ENCODE assay signal across 8 cellular contexts in the genomic region with DNA sequence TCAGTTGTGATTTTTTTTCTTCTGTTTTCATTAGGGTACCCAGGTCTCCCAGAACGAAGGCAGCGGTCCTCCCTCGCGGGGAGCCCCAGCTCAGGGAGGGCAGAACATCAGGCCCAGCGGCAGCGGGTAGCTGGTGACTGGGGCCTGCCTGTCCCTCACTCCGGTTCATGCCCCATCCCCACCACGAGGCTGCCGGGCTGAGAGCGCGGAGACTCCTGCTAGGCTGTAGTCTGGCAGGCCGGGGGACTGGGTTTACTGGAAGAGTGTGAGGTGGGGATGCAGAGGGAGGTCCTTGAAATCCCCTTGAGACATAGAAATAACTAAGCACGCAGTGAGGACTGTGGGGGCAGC. TPM values are rescaled to one million over a fixed set of nuclear protein-coding genes. Genes with fewer than 3 reads are reported as not detected.
A peak's percentile ranks its signal among the peaks of the same experiment; 100 is the strongest.
DNase-seq lines count a peak whose midpoint lies in the region; ATAC-seq, FAIRE-seq and TF ChIP-seq lines count a peak whose summit lies in the region.

No MANE protein-coding gene starts in this region.

- H3K27me3 Mint-ChIP-seq in activated T-helper 17 cell treated with anti-CD3 and anti-CD28 coated beads, Interleukin-2, amount 50 U/mL, for 72 hours, result peaks cover 28% of the 10 kb centered on the region

- H3K4me3 ChIP-seq in AG10803 (ENCODE audit: low read length) (peak overlapping the region; percentile 16; the same call in 1 of the 2 replicates), liver (ENCODE audit: low read depth in 1 of 3, low read length in 3 of 3) (peak overlapping the region in 2 of 3 donors; percentile 8 to 36), thyroid gland (replicated peaks in 1 of 3) (no peak overlapping the region)

- WGBS in liver, result 22% methylated on average over 13 of the region's 13 CpGs
- 18 to 35% methylated on average over 11 to 13 of the region's 13 CpGs for WGBS in thyroid gland, 2 donors

- H3K36me3 Mint-ChIP-seq in activated T-helper 17 cell treated with anti-CD3 and anti-CD28 coated beads, Interleukin-2, amount 50 U/mL, for 72 hours (ENCODE audit: low read depth), result no peaks in the 10 kb centered on the region

- no peak overlapping the region for H3K27ac ChIP-seq in liver (ENCODE audit: low read depth in 1 of 2, low read length in 2 of 2)
- H3K27ac ChIP-seq in thyroid gland, result no peak overlapping the region

- no peak overlapping the region for H3K27ac Mint-ChIP-seq in activated T-helper 17 cell treated with anti-CD3 and anti-CD28 coated beads, Interleukin-2, amount 50 U/mL, for 72 hours

- peaks cover 0 to 5% (median 0%) of the 10 kb centered on the region in 4 donors for H3K27me3 ChIP-seq in liver (ENCODE audit: control insufficient read depth in 4 of 4, insufficient read depth in 4 of 4, low read length in 3 of 4)
- H3K27me3 ChIP-seq in thyroid gland, result no peaks in the 10 kb centered on the region

- TF ChIP-seq CTCF in AG10803 (conservative IDR thresholded peaks at IDR 0.05; ENCODE audit: low read length), result no peak
- TF ChIP-seq CTCF in liver (IDR thresholded peaks at IDR 0.05; ENCODE audit: low read depth, low read length, missing input control), result no peak
- no peak for TF ChIP-seq CTCF in thyroid gland (IDR thresholded peaks at IDR 0.05)

- peak overlapping the region; percentile 8 for H3K4me3 Mint-ChIP-seq in activated T-helper 17 cell treated with anti-CD3 and anti-CD28 coated beads, Interleukin-2, amount 50 U/mL, for 72 hours

- no peaks in the 10 kb centered on the region for H3K4me1 Mint-ChIP-seq in activated T-helper 17 cell treated with anti-CD3 and anti-CD28 coated beads, Interleukin-2, amount 50 U/mL, for 72 hours

- intact Hi-C loops in thyroid gland (cut with DNase I), result loop anchor here (5.0 kb wide), 1 partner anchor 284 kb away; no protein-coding TSS in a partner anchor

- H3K9ac ChIP-seq in liver (ENCODE audit: low read depth in 1 of 2, low read length in 2 of 2), result no peak overlapping the region

- H3K9me3 ChIP-seq in liver (ENCODE audit: control insufficient read depth in 4 of 4, low read length in 3 of 4), result no peaks in the 10 kb centered on the region
- no peaks in the 10 kb centered on the region for H3K9me3 ChIP-seq in thyroid gland

- H3K9me3 Mint-ChIP-seq in activated T-helper 17 cell treated with anti-CD3 and anti-CD28 coated beads, Interleukin-2, amount 50 U/mL, for 72 hours, result peaks cover 5% of the 10 kb centered on the region

- no peak for TF ChIP-seq RAD21 in liver (IDR thresholded peaks at IDR 0.05)

- peaks cover 0 to 9% (median 6%) of the 10 kb centered on the region in 4 donors for H3K4me1 ChIP-seq in liver (ENCODE audit: control insufficient read depth in 4 of 4, insufficient read depth in 4 of 4, low read length in 3 of 4)
- H3K4me1 ChIP-seq in thyroid gland, result no peaks in the 10 kb centered on the region

- FAIRE-seq in HTR-8/SVneo (lab: Jason Lieb, UNC), result no peak

- peak; percentile 41 for ATAC-seq in GM21723 (IDR thresholded peaks at IDR 0.05; ENCODE audit: unreplicated experiment)
- ATAC-seq in activated T-helper 17 cell treated with anti-CD3 and anti-CD28 coated beads, Interleukin-2, amount 50 U/mL, for 72 hours (replicated peaks), result no peak

- TF ChIP-seq POLR2A in thyroid gland (IDR thresholded peaks at IDR 0.05), result no peak

- H3K36me3 ChIP-seq in liver (ENCODE audit: control insufficient read depth in 4 of 4, insufficient read depth in 3 of 4, low read depth in 1 of 4, low read length in 3 of 4), result no peaks in the 10 kb centered on the region
- no peaks in the 10 kb centered on the region for H3K36me3 ChIP-seq in thyroid gland

- DNase-seq in AG10803 (ENCODE audit: low read depth), result no peak
- DNase-seq in NCI-H187 (lab: John Stamatoyannopoulos, UW), result no peak
- no peak for DNase-seq in HTR-8/SVneo (ENCODE audit: insufficient read length, low spot score)
- no peak for DNase-seq in thyroid gland
- DNase-seq in NK-92 treated with Interleukin-12 subunit alpha and Interleukin-12 subunit beta, amount 100 ng/mL, for 24 hours (lab: John Stamatoyannopoulos, UW), result no peak

TF ChIP-seq in liver, 16 proteins besides CTCF, POLR2A, EP300 and RAD21:
- TF ChIP-seq FOXA2 (IDR thresholded peaks at IDR 0.05), result no peak
- TF ChIP-seq SP1 (IDR thresholded peaks at IDR 0.05), result no peak
- TF ChIP-seq, protein P1, sequence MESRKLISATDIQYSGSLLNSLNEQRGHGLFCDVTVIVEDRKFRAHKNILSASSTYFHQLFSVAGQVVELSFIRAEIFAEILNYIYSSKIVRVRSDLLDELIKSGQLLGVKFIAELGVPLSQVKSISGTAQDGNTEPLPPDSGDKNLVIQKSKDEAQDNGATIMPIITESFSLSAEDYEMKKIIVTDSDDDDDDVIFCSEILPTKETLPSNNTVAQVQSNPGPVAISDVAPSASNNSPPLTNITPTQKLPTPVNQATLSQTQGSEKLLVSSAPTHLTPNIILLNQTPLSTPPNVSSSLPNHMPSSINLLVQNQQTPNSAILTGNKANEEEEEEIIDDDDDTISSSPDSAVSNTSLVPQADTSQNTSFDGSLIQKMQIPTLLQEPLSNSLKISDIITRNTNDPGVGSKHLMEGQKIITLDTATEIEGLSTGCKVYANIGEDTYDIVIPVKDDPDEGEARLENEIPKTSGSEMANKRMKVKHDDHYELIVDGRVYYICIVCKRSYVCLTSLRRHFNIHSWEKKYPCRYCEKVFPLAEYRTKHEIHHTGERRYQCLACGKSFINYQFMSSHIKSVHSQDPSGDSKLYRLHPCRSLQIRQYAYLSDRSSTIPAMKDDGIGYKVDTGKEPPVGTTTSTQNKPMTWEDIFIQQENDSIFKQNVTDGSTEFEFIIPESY (IDR thresholded peaks at IDR 0.05), result no peak
- no peak for TF ChIP-seq FOXA1 (IDR thresholded peaks at IDR 0.05)
- no peak for TF ChIP-seq RXRA (IDR thresholded peaks at IDR 0.05)
- TF ChIP-seq HNF4A (conservative IDR thresholded peaks at IDR 0.05), result no peak
- TF ChIP-seq, protein P2, sequence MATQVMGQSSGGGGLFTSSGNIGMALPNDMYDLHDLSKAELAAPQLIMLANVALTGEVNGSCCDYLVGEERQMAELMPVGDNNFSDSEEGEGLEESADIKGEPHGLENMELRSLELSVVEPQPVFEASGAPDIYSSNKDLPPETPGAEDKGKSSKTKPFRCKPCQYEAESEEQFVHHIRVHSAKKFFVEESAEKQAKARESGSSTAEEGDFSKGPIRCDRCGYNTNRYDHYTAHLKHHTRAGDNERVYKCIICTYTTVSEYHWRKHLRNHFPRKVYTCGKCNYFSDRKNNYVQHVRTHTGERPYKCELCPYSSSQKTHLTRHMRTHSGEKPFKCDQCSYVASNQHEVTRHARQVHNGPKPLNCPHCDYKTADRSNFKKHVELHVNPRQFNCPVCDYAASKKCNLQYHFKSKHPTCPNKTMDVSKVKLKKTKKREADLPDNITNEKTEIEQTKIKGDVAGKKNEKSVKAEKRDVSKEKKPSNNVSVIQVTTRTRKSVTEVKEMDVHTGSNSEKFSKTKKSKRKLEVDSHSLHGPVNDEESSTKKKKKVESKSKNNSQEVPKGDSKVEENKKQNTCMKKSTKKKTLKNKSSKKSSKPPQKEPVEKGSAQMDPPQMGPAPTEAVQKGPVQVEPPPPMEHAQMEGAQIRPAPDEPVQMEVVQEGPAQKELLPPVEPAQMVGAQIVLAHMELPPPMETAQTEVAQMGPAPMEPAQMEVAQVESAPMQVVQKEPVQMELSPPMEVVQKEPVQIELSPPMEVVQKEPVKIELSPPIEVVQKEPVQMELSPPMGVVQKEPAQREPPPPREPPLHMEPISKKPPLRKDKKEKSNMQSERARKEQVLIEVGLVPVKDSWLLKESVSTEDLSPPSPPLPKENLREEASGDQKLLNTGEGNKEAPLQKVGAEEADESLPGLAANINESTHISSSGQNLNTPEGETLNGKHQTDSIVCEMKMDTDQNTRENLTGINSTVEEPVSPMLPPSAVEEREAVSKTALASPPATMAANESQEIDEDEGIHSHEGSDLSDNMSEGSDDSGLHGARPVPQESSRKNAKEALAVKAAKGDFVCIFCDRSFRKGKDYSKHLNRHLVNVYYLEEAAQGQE (IDR thresholded peaks at IDR 0.05), result no peak
- no peak for TF ChIP-seq HNF4G (IDR thresholded peaks at IDR 0.05)
- TF ChIP-seq, protein P3, sequence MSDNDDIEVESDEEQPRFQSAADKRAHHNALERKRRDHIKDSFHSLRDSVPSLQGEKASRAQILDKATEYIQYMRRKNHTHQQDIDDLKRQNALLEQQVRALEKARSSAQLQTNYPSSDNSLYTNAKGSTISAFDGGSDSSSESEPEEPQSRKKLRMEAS (IDR thresholded peaks at IDR 0.05), result no peak
- no peak for TF ChIP-seq TAF1 (conservative IDR thresholded peaks at IDR 0.05)
- no peak for TF ChIP-seq EGR1 (IDR thresholded peaks at IDR 0.05; ENCODE audit: low read depth in 2 of 2)
- no peak for TF ChIP-seq NR2F2 (IDR thresholded peaks at IDR 0.05)
- TF ChIP-seq GABPA (IDR thresholded peaks at IDR 0.05 in 1 of 2, conservative IDR thresholded peaks at IDR 0.05 in 1 of 2), result no peak
- no peak for TF ChIP-seq ATF3 (IDR thresholded peaks at IDR 0.05)
- no peak for TF ChIP-seq YY1 (IDR thresholded peaks at IDR 0.05)
- no peak for TF ChIP-seq JUND (IDR thresholded peaks at IDR 0.05)
TF ChIP-seq in liver: peak in this region for 0.

RNA-seq across cellular contexts. Expression of gene BRINP2, which starts 10.5 kb away (rescaled TPM):
- total RNA-seq in activated T-helper 17 cell treated with anti-CD3 and anti-CD28 coated beads, Interleukin-2, amount 50 U/mL, for 72 hours, result not detected
- under 1 TPM; 0.05 to 0.75 TPM for total RNA-seq in liver
- under 1 TPM; 0.10 to 0.61 TPM for polyA plus RNA-seq in liver
- not detected for total RNA-seq in thyroid gland

RNA-seq across cellular contexts. Expression of gene ASTN1, which starts 16.7 kb away (rescaled TPM):
- not detected for total RNA-seq in activated T-helper 17 cell treated with anti-CD3 and anti-CD28 coated beads, Interleukin-2, amount 50 U/mL, for 72 hours
- total RNA-seq in liver (under 1 TPM; 0.25 to 0.28 TPM), thyroid gland (under 1 TPM; 0.11 to 0.33 (median 0.19) TPM)
- polyA plus RNA-seq in liver, result under 1 TPM; 0.10 TPM

Comparison
In these comparisons a context has a peak if more than half of its experiments do, and no peak if none do; other contexts are left out.
1. H3K4me3 ChIP-seq: peak in AG10803 (single experiment) and liver (2 of 3); none in thyroid gland (0 of 3).